Comparison of ENCODE assay signal across 1 cellular context in the genomic region with DNA sequence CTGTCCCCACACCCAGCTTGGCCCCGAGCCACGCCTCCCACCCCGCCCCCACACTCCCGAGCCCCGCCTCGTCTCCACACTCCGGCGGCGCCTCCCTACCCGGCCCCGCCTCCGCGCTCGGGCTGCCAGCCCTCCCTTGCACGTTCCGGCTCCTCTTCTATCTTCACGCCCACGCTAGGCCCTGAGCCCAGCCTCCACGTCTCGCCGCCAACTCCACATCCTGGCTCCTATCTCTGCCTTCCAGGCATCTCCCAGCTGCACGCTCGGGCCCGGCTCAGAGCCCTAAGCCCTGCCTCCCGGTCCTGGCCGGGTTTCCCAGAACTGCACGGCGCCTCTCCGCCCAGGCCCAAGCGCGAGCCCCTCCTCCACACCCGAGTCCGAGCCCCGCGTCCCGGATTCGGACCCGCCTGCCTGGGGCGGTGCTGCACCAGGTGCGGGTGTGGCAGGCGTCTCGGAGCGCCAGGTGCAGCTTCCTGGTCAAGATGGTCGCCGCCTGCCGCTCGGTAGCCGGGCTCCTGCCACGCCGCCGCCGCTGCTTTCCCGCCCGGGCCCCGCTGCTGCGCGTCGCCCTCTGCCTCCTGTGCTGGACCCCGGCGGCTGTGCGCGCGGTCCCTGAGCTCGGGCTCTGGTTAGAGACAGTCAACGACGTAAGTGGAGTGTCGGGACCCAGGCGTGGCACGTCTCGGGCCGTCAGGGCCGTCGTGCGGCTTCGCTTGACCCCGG.
A peak's percentile ranks its signal among the peaks of the same experiment; 100 is the strongest.
TF ChIP-seq lines count a peak whose summit lies in the region.

A gene with protein sequence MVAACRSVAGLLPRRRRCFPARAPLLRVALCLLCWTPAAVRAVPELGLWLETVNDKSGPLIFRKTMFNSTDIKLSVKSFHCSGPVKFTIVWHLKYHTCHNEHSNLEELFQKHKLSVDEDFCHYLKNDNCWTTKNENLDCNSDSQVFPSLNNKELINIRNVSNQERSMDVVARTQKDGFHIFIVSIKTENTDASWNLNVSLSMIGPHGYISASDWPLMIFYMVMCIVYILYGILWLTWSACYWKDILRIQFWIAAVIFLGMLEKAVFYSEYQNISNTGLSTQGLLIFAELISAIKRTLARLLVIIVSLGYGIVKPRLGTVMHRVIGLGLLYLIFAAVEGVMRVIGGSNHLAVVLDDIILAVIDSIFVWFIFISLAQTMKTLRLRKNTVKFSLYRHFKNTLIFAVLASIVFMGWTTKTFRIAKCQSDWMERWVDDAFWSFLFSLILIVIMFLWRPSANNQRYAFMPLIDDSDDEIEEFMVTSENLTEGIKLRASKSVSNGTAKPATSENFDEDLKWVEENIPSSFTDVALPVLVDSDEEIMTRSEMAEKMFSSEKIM (plus strand): TSS at position 160 of the 723 bp plus-strand sequence. CDS start 323 bp downstream, at position 483.

TF ChIP-seq in HepG2, 621 proteins besides CTCF, POLR2A, EP300 and RAD21 (continued from another document and continues in another):
- TF ChIP-seq, protein P1, sequence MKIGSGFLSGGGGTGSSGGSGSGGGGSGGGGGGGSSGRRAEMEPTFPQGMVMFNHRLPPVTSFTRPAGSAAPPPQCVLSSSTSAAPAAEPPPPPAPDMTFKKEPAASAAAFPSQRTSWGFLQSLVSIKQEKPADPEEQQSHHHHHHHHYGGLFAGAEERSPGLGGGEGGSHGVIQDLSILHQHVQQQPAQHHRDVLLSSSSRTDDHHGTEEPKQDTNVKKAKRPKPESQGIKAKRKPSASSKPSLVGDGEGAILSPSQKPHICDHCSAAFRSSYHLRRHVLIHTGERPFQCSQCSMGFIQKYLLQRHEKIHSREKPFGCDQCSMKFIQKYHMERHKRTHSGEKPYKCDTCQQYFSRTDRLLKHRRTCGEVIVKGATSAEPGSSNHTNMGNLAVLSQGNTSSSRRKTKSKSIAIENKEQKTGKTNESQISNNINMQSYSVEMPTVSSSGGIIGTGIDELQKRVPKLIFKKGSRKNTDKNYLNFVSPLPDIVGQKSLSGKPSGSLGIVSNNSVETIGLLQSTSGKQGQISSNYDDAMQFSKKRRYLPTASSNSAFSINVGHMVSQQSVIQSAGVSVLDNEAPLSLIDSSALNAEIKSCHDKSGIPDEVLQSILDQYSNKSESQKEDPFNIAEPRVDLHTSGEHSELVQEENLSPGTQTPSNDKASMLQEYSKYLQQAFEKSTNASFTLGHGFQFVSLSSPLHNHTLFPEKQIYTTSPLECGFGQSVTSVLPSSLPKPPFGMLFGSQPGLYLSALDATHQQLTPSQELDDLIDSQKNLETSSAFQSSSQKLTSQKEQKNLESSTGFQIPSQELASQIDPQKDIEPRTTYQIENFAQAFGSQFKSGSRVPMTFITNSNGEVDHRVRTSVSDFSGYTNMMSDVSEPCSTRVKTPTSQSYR (CRISPR knock-in tag; IDR thresholded peaks at IDR 0.05; ENCODE audit: borderline replicate concordance): peak; percentile 69; the same call in 1 of the 2 replicates
- no peak for TF ChIP-seq RFX1 (IDR thresholded peaks at IDR 0.05)
- TF ChIP-seq ZNF331 (CRISPR knock-in tag; IDR thresholded peaks at IDR 0.05): no peak; the same call in 1 of the 2 replicates
- no peak for TF ChIP-seq PHB2 (IDR thresholded peaks at IDR 0.05; ENCODE audit: partially characterized antibody)
- peak; percentile 82 for TF ChIP-seq HOXA3 (CRISPR knock-in tag; IDR thresholded peaks at IDR 0.05)
- TF ChIP-seq, protein P2, sequence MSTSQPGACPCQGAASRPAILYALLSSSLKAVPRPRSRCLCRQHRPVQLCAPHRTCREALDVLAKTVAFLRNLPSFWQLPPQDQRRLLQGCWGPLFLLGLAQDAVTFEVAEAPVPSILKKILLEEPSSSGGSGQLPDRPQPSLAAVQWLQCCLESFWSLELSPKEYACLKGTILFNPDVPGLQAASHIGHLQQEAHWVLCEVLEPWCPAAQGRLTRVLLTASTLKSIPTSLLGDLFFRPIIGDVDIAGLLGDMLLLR (CRISPR knock-in tag; IDR thresholded peaks at IDR 0.05): peak; percentile 86
- TF ChIP-seq, protein P3, sequence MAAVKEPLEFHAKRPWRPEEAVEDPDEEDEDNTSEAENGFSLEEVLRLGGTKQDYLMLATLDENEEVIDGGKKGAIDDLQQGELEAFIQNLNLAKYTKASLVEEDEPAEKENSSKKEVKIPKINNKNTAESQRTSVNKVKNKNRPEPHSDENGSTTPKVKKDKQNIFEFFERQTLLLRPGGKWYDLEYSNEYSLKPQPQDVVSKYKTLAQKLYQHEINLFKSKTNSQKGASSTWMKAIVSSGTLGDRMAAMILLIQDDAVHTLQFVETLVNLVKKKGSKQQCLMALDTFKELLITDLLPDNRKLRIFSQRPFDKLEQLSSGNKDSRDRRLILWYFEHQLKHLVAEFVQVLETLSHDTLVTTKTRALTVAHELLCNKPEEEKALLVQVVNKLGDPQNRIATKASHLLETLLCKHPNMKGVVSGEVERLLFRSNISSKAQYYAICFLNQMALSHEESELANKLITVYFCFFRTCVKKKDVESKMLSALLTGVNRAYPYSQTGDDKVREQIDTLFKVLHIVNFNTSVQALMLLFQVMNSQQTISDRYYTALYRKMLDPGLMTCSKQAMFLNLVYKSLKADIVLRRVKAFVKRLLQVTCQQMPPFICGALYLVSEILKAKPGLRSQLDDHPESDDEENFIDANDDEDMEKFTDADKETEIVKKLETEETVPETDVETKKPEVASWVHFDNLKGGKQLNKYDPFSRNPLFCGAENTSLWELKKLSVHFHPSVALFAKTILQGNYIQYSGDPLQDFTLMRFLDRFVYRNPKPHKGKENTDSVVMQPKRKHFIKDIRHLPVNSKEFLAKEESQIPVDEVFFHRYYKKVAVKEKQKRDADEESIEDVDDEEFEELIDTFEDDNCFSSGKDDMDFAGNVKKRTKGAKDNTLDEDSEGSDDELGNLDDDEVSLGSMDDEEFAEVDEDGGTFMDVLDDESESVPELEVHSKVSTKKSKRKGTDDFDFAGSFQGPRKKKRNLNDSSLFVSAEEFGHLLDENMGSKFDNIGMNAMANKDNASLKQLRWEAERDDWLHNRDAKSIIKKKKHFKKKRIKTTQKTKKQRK (IDR thresholded peaks at IDR 0.05; ENCODE audit: low read length): no peak
- TF ChIP-seq, protein P4, sequence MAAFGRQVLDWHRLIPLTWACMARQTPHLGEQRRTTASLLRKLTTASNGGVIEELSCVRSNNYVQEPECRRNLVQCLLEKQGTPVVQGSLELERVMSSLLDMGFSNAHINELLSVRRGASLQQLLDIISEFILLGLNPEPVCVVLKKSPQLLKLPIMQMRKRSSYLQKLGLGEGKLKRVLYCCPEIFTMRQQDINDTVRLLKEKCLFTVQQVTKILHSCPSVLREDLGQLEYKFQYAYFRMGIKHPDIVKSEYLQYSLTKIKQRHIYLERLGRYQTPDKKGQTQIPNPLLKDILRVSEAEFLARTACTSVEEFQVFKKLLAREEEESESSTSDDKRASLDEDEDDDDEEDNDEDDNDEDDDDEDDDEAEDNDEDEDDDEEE (CRISPR knock-in tag; IDR thresholded peaks at IDR 0.05): peak; percentile 98
- peak; percentile 64 for TF ChIP-seq NKX3-1 (CRISPR knock-in tag; IDR thresholded peaks at IDR 0.05)
- TF ChIP-seq ZNF24 (IDR thresholded peaks at IDR 0.05): no peak
- TF ChIP-seq ZNF180 (CRISPR knock-in tag; IDR thresholded peaks at IDR 0.05; ENCODE audit: borderline replicate concordance, low read depth): no peak
- TF ChIP-seq ZNF549 (CRISPR knock-in tag; IDR thresholded peaks at IDR 0.05): peak; percentile 60; the same call in 1 of the 2 replicates
- TF ChIP-seq NFE2L2 (IDR thresholded peaks at IDR 0.05; ENCODE audit: low read length): no peak
- TF ChIP-seq, protein P5, sequence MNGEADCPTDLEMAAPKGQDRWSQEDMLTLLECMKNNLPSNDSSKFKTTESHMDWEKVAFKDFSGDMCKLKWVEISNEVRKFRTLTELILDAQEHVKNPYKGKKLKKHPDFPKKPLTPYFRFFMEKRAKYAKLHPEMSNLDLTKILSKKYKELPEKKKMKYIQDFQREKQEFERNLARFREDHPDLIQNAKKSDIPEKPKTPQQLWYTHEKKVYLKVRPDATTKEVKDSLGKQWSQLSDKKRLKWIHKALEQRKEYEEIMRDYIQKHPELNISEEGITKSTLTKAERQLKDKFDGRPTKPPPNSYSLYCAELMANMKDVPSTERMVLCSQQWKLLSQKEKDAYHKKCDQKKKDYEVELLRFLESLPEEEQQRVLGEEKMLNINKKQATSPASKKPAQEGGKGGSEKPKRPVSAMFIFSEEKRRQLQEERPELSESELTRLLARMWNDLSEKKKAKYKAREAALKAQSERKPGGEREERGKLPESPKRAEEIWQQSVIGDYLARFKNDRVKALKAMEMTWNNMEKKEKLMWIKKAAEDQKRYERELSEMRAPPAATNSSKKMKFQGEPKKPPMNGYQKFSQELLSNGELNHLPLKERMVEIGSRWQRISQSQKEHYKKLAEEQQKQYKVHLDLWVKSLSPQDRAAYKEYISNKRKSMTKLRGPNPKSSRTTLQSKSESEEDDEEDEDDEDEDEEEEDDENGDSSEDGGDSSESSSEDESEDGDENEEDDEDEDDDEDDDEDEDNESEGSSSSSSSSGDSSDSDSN (CRISPR knock-in tag; IDR thresholded peaks at IDR 0.05): peak; percentile 96
- peak; percentile 69 for TF ChIP-seq ZNF589 (CRISPR knock-in tag; conservative IDR thresholded peaks at IDR 0.05)
- TF ChIP-seq ZNF207 (IDR thresholded peaks at IDR 0.05; ENCODE audit: borderline replicate concordance): no peak
- peak; percentile 43; the same call in 1 of the 2 replicates for TF ChIP-seq CHD2 (IDR thresholded peaks at IDR 0.05; ENCODE audit: low read depth, low read length)
- TF ChIP-seq HHEX (CRISPR knock-in tag; IDR thresholded peaks at IDR 0.05): no peak
- TF ChIP-seq ZNF775 (CRISPR knock-in tag; IDR thresholded peaks at IDR 0.05; ENCODE audit: borderline replicate concordance): peak; percentile 72; the same call in 1 of the 2 replicates
- peak; percentile 82; the same call in 1 of the 2 replicates for TF ChIP-seq MED13 (CRISPR knock-in tag; IDR thresholded peaks at IDR 0.05)
- TF ChIP-seq DNMT3B (CRISPR knock-in tag; conservative IDR thresholded peaks at IDR 0.05): peak; percentile 85; the same call in 1 of the 2 replicates
- peak; percentile 83; the same call in 1 of the 2 replicates for TF ChIP-seq ZNF510 (CRISPR knock-in tag; IDR thresholded peaks at IDR 0.05; ENCODE audit: low read depth)
- peak; percentile 96 for TF ChIP-seq ZEB1 (IDR thresholded peaks at IDR 0.05; ENCODE audit: insufficient replicate concordance, low read depth)
- peak; percentile 27; the same call in 1 of the 2 replicates for TF ChIP-seq HNF4A (CRISPR knock-in tag; IDR thresholded peaks at IDR 0.05)
- TF ChIP-seq KMT2A (CRISPR knock-in tag; IDR thresholded peaks at IDR 0.05): peak; percentile 68
- TF ChIP-seq ZNF816 (CRISPR knock-in tag; IDR thresholded peaks at IDR 0.05; ENCODE audit: borderline replicate concordance): no peak
- no peak for TF ChIP-seq KDM1A (CRISPR knock-in tag; IDR thresholded peaks at IDR 0.05)
- peak; percentile 79 for TF ChIP-seq RBM39 (IDR thresholded peaks at IDR 0.05; ENCODE audit: low read depth, low read length, poor library complexity, severe bottlenecking)
- no peak for TF ChIP-seq ZNF264 (CRISPR knock-in tag; IDR thresholded peaks at IDR 0.05)
- TF ChIP-seq KLF9 (CRISPR knock-in tag; IDR thresholded peaks at IDR 0.05; ENCODE audit: low read depth): no peak
- TF ChIP-seq CCAR2 (optimal IDR thresholded peaks at IDR 0.05; ENCODE audit: low read depth, low read length): no peak
- TF ChIP-seq KLF15 (CRISPR knock-in tag; IDR thresholded peaks at IDR 0.05; ENCODE audit: borderline replicate concordance): peak; percentile 24; the same call in 1 of the 2 replicates
- 0 out of 2 replicates have a peak, but pooled peaks have one; percentile 57 for TF ChIP-seq MAF1 (CRISPR knock-in tag; IDR thresholded peaks at IDR 0.05; ENCODE audit: borderline replicate concordance)
- TF ChIP-seq, protein P6, sequence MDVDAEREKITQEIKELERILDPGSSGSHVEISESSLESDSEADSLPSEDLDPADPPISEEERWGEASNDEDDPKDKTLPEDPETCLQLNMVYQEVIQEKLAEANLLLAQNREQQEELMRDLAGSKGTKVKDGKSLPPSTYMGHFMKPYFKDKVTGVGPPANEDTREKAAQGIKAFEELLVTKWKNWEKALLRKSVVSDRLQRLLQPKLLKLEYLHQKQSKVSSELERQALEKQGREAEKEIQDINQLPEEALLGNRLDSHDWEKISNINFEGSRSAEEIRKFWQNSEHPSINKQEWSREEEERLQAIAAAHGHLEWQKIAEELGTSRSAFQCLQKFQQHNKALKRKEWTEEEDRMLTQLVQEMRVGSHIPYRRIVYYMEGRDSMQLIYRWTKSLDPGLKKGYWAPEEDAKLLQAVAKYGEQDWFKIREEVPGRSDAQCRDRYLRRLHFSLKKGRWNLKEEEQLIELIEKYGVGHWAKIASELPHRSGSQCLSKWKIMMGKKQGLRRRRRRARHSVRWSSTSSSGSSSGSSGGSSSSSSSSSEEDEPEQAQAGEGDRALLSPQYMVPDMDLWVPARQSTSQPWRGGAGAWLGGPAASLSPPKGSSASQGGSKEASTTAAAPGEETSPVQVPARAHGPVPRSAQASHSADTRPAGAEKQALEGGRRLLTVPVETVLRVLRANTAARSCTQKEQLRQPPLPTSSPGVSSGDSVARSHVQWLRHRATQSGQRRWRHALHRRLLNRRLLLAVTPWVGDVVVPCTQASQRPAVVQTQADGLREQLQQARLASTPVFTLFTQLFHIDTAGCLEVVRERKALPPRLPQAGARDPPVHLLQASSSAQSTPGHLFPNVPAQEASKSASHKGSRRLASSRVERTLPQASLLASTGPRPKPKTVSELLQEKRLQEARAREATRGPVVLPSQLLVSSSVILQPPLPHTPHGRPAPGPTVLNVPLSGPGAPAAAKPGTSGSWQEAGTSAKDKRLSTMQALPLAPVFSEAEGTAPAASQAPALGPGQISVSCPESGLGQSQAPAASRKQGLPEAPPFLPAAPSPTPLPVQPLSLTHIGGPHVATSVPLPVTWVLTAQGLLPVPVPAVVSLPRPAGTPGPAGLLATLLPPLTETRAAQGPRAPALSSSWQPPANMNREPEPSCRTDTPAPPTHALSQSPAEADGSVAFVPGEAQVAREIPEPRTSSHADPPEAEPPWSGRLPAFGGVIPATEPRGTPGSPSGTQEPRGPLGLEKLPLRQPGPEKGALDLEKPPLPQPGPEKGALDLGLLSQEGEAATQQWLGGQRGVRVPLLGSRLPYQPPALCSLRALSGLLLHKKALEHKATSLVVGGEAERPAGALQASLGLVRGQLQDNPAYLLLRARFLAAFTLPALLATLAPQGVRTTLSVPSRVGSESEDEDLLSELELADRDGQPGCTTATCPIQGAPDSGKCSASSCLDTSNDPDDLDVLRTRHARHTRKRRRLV (CRISPR knock-in tag; IDR thresholded peaks at IDR 0.05): no peak
- peak; percentile 44; the same call in 1 of the 2 replicates for TF ChIP-seq ZFP41 (CRISPR knock-in tag; IDR thresholded peaks at IDR 0.05; ENCODE audit: borderline replicate concordance)
- peak; percentile 42; the same call in 1 of the 2 replicates for TF ChIP-seq MXD4 (CRISPR knock-in tag; IDR thresholded peaks at IDR 0.05)
- TF ChIP-seq ZNF850 (CRISPR knock-in tag; conservative IDR thresholded peaks at IDR 0.05): no peak
- TF ChIP-seq, protein P7, sequence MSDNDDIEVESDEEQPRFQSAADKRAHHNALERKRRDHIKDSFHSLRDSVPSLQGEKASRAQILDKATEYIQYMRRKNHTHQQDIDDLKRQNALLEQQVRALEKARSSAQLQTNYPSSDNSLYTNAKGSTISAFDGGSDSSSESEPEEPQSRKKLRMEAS (IDR thresholded peaks at IDR 0.05): peak; percentile 72; the same call in 1 of the 2 replicates
- TF ChIP-seq ZSCAN29 (CRISPR knock-in tag; conservative IDR thresholded peaks at IDR 0.05): peak; percentile 93
- peak; percentile 23; the same call in 1 of the 2 replicates for TF ChIP-seq PPARG (CRISPR knock-in tag; conservative IDR thresholded peaks at IDR 0.05)
- no peak for TF ChIP-seq CBX2 (IDR thresholded peaks at IDR 0.05; ENCODE audit: low read depth, low read length)
- peak; percentile 73; the same call in 1 of the 2 replicates for TF ChIP-seq CBX2 (CRISPR knock-in tag; IDR thresholded peaks at IDR 0.05; ENCODE audit: low read depth)
